8 cellular contexts compared by ENCODE assay signal in genomic region chr13:52454825-52455676, GRCh38.
DNase-seq lines count a peak whose midpoint lies in the region; ATAC-seq lines count a peak whose summit lies in the region.

A gene with protein sequence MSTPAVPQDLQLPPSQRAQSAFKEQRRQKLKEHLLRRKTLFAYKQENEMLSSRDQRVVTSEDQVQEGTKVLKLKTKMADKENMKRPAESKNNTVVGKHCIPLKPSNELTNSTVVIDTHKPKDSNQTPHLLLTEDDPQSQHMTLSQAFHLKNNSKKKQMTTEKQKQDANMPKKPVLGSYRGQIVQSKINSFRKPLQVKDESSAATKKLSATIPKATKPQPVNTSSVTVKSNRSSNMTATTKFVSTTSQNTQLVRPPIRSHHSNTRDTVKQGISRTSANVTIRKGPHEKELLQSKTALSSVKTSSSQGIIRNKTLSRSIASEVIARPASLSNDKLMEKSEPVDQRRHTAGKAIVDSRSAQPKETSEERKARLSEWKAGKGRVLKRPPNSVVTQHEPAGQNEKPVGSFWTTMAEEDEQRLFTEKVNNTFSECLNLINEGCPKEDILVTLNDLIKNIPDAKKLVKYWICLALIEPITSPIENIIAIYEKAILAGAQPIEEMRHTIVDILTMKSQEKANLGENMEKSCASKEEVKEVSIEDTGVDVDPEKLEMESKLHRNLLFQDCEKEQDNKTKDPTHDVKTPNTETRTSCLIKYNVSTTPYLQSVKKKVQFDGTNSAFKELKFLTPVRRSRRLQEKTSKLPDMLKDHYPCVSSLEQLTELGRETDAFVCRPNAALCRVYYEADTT (plus strand): TSS chr13:52455478. CDS start chr13:52455557, 79 bp downstream.

- H3K27me3 Mint-ChIP-seq in central memory CD8-positive, alpha-beta T cell: no peaks in the 10 kb centered on the region

- peaks cover 31% of the 10 kb centered on the region for H3K36me3 Mint-ChIP-seq in central memory CD8-positive, alpha-beta T cell (ENCODE audit: insufficient read depth)

- H3K4me3 Mint-ChIP-seq in central memory CD8-positive, alpha-beta T cell: peak within 1 kb of the TSS; percentile 95

- peak; percentile 96 for DNase-seq in AG08396 (ENCODE audit: low spot score)
- DNase-seq in NCI-H345 treated with DMSO at 0.1 percent for 48 hours (lab: John Stamatoyannopoulos, UW; ENCODE audit: unreplicated experiment): peak; percentile 86
- peak; percentile 75 to 92 (median 86) for DNase-seq in activated CD4-positive, CD25-positive, alpha-beta regulatory T cell (lab: John Stamatoyannopoulos, UW)
- DNase-seq in central memory CD8-positive, alpha-beta T cell (ENCODE audit: low spot score in 2 of 2): peak; percentile 89 to 94
- DNase-seq in iris pigment epithelial cell (ENCODE audit: low read depth): peak; percentile 95
- peak; percentile 89 for DNase-seq in stimulated activated CD4-positive, alpha-beta T cell treated with anti-CD3 and anti-CD28 coated beads, Interleukin-12 subunit alpha, Interleukin-12 subunit beta, amount 100 ng/mL, for 4 hours

- ATAC-seq in GM19023 (IDR thresholded peaks at IDR 0.05; ENCODE audit: unreplicated experiment): peak; percentile 77
- peak; percentile 73 for ATAC-seq in HG03280 (IDR thresholded peaks at IDR 0.05; ENCODE audit: unreplicated experiment)
- ATAC-seq in central memory CD8-positive, alpha-beta T cell (replicated peaks; ENCODE audit: extremely low read depth, poor library complexity, severe bottlenecking): peak; percentile 84

- no peaks in the 10 kb centered on the region for H3K9me3 Mint-ChIP-seq in central memory CD8-positive, alpha-beta T cell

- peak within 1 kb of the TSS; percentile 99 for H3K27ac Mint-ChIP-seq in central memory CD8-positive, alpha-beta T cell (ENCODE audit: low read depth)

- peaks cover 22% of the 10 kb centered on the region for H3K4me1 Mint-ChIP-seq in central memory CD8-positive, alpha-beta T cell

Comparison
In these comparisons a context has a peak if more than half of its experiments do, and no peak if none do; other contexts are left out.
1. Peak in every context shown above with its lines: DNase-seq and ATAC-seq.